Comparison of ENCODE assay signal across 11 cellular contexts in genomic region chr4:158811216-158811540, GRCh38. TPM values are rescaled to one million over a fixed set of nuclear protein-coding genes. Genes with fewer than 3 reads are reported as not detected.
DNase-seq lines count a peak whose midpoint lies in the region; ATAC-seq and TF ChIP-seq lines count a peak whose summit lies in the region.
"Had no signal": no experiment of that assay in that cellular context is flagged by ENCODE, and none has a peak within 500 bp of the region (broad histone marks: within the 10 kb centered on the region; RNA-seq: fewer than 3 reads in every experiment).

No MANE protein-coding gene starts in this region.

- CTCF ChIA-PET in mammary epithelial cell (lab: Charles Lee; ENCODE audit: low non-redundant PET), result no interaction called here

- H3K4me1 ChIP-seq in mammary epithelial cell (ENCODE audit: insufficient read depth, low read length) (peaks cover 33% of the 10 kb centered on the region), mesodermal cell (ENCODE audit: control insufficient read depth, insufficient read depth, low read length, poor library complexity, severe bottlenecking) (peaks cover 39% of the 10 kb centered on the region), uterus (peaks cover 5 to 13% of the 10 kb centered on the region in 2 donors), mucosa of descending colon (ENCODE audit: low read depth) (peaks cover 52% of the 10 kb centered on the region)

- peak overlapping the region; percentile 79 for H3K4me3 Mint-ChIP-seq in activated naive CD8-positive, alpha-beta T cell
- no peak overlapping the region for H3K4me3 Mint-ChIP-seq in activated naive CD8-positive, alpha-beta T cell treated with anti-CD3 and anti-CD28 coated beads for 36 hours
- H3K4me3 Mint-ChIP-seq: B cell had no signal

- H3K9ac ChIP-seq in mammary epithelial cell (ENCODE audit: insufficient read depth, low read length), result no peak overlapping the region

- H3K36me3 Mint-ChIP-seq in activated naive CD8-positive, alpha-beta T cell, result peaks cover 7% of the 10 kb centered on the region
- peaks cover 16% of the 10 kb centered on the region for H3K36me3 Mint-ChIP-seq in activated naive CD8-positive, alpha-beta T cell treated with anti-CD3 and anti-CD28 coated beads for 36 hours

- H3K27me3 ChIP-seq in mammary epithelial cell (ENCODE audit: insufficient read depth, low read length) (no peaks in the 10 kb centered on the region), uterus (no peaks in the 10 kb centered on the region)

- no peaks in the 10 kb centered on the region for H3K9me3 Mint-ChIP-seq in activated naive CD8-positive, alpha-beta T cell (ENCODE audit: low read depth)
- H3K9me3 Mint-ChIP-seq in activated naive CD8-positive, alpha-beta T cell treated with anti-CD3 and anti-CD28 coated beads for 36 hours, result no peaks in the 10 kb centered on the region

- intact Hi-C loops in mammary epithelial cell (cut with micrococcal nuclease), result loop anchor here (2.0 kb wide), 1 partner anchor 42 kb away; the partner anchor contains the start of gene FNIP2
- intact Hi-C loops in uterus (cut with DNase I; ENCODE audit: low total_unique reads), result no loop called here
- intact Hi-C loops in mucosa of descending colon (cut with DNase I, micrococcal nuclease), result no loop called here

- H3K9me3 ChIP-seq in mammary epithelial cell (replicated peaks; ENCODE audit: insufficient read depth, low read length) (no peaks in the 10 kb centered on the region), mesodermal cell (ENCODE audit: control insufficient read depth, low read length) (no peaks in the 10 kb centered on the region), uterus (no peaks in the 10 kb centered on the region), mucosa of descending colon (no peaks in the 10 kb centered on the region)

- dilution Hi-C loops in mammary epithelial cell (cut with HindIII; ENCODE audit: low sequenced_read_pairs), result no loop called here

- peaks cover 46% of the 10 kb centered on the region for H3K4me1 Mint-ChIP-seq in activated naive CD8-positive, alpha-beta T cell (ENCODE audit: low read depth)
- H3K4me1 Mint-ChIP-seq in activated naive CD8-positive, alpha-beta T cell treated with anti-CD3 and anti-CD28 coated beads for 36 hours, result peaks cover 39% of the 10 kb centered on the region

- H3K27ac ChIP-seq in mammary epithelial cell (ENCODE audit: insufficient read depth, low read depth, low read length), result peak overlapping the region; percentile 20
- H3K27ac ChIP-seq in mesodermal cell (ENCODE audit: low read depth, low read length, severe bottlenecking), result peak overlapping the region; percentile 78
- peak overlapping the region; percentile 62 to 78 for H3K27ac ChIP-seq in uterus

- H3K4me2 ChIP-seq in mammary epithelial cell (ENCODE audit: insufficient read depth, low read depth, low read length), result no peak overlapping the region

- TF ChIP-seq POLR2A in uterus (IDR thresholded peaks at IDR 0.05), result no peak

- no peak overlapping the region for H2AFZ ChIP-seq in mammary epithelial cell (ENCODE audit: low read depth, low read length)

- TF ChIP-seq CTCF in mammary epithelial cell (conservative IDR thresholded peaks at IDR 0.05 in 1 of 2, IDR thresholded peaks at IDR 0.05 in 1 of 2; ENCODE audit: extremely low read depth in 1 of 2, insufficient read depth in 1 of 2, low read depth in 1 of 2, low read length in 2 of 2) (no peak), uterus (IDR thresholded peaks at IDR 0.05) (no peak), mucosa of descending colon (IDR thresholded peaks at IDR 0.05) (no peak)

- BruUV-seq in mammary epithelial cell (replicated peaks; lab: Mats Ljungman, UMichigan), result no TSS peak

- in situ Hi-C loops in mammary epithelial cell (cut with MboI; ENCODE audit: low sequenced_read_pairs in 2 of 2), result no loop called here

- DNase-seq in activated naive CD8-positive, alpha-beta T cell treated with anti-CD3 and anti-CD28 coated beads for 36 hours, result no peak
- DNase-seq in mammary epithelial cell, result no peak
- no peak for DNase-seq in uterus
- DNase-seq in NCI-H2107 treated with DMSO at 0.1 percent for 48 hours (lab: John Stamatoyannopoulos, UW; ENCODE audit: unreplicated experiment), result no peak
- DNase-seq in mucosa of descending colon, result no peak
- DNase-seq: NCI-H1930, SHP77 treated with DMSO at 0.1 percent for 48 hours had no signal

- H3K4me3 ChIP-seq in mammary epithelial cell (replicated peaks in 1 of 3; ENCODE audit: insufficient read depth in 1 of 3, low read depth in 2 of 3, low read length in 3 of 3), result no peak overlapping the region
- no peak overlapping the region for H3K4me3 ChIP-seq in mesodermal cell (ENCODE audit: extremely low read depth, insufficient read depth, low read length, poor library complexity, severe bottlenecking)
- no peak overlapping the region for H3K4me3 ChIP-seq in uterus
- H3K4me3 ChIP-seq in mucosa of descending colon, result no peak overlapping the region

- ATAC-seq in HG02623 (IDR thresholded peaks at IDR 0.05; ENCODE audit: unreplicated experiment) (no peak), mucosa of descending colon (no peak)

- peak overlapping the region; percentile 34 for H3K27ac Mint-ChIP-seq in activated naive CD8-positive, alpha-beta T cell
- no peak overlapping the region for H3K27ac Mint-ChIP-seq in activated naive CD8-positive, alpha-beta T cell treated with anti-CD3 and anti-CD28 coated beads for 36 hours
- H3K27ac Mint-ChIP-seq: B cell had no signal

- H3K36me3 ChIP-seq in mammary epithelial cell (ENCODE audit: insufficient read depth, low read length) (no peaks in the 10 kb centered on the region), mesodermal cell (ENCODE audit: control insufficient read depth, insufficient read depth, low read length) (no peaks in the 10 kb centered on the region), uterus (no peaks in the 10 kb centered on the region), mucosa of descending colon (ENCODE audit: low read depth) (no peaks in the 10 kb centered on the region)

- H3K79me2 ChIP-seq in mammary epithelial cell (ENCODE audit: insufficient read depth, low read length), result peaks cover 39% of the 10 kb centered on the region

- no peaks in the 10 kb centered on the region for H3K27me3 Mint-ChIP-seq in activated naive CD8-positive, alpha-beta T cell
- no peaks in the 10 kb centered on the region for H3K27me3 Mint-ChIP-seq in activated naive CD8-positive, alpha-beta T cell treated with anti-CD3 and anti-CD28 coated beads for 36 hours

- no peaks in the 10 kb centered on the region for H4K20me1 ChIP-seq in mammary epithelial cell (ENCODE audit: insufficient read depth, low read length)

RNA-seq across cellular contexts. Expression of gene FNIP2, which starts 42.4 kb away (rescaled TPM):
- total RNA-seq in activated naive CD8-positive, alpha-beta T cell treated with anti-CD3 and anti-CD28 coated beads for 36 hours, result 10 to 100 TPM; 10.9 to 11.5 TPM
- total RNA-seq in mammary epithelial cell (10 to 100 TPM; 13.0 to 29.5 TPM), uterus (10 to 100 TPM in 3 of 4 donors, 1 to 10 TPM in 1; 8.5 to 61.9 (median 29.6) TPM), mucosa of descending colon (10 to 100 TPM; 61.8 to 94.1 (median 73.4) TPM)
- polyA plus RNA-seq in mammary epithelial cell, result 4.9 TPM
- 22.7 TPM for polyA minus RNA-seq in mammary epithelial cell
- 15.5 TPM for polyA plus RNA-seq in mesodermal cell (2013, experiment 1 of 2)
- polyA plus RNA-seq in mesodermal cell (2013, experiment 2 of 2), result 19.4 TPM

Comparison
In these comparisons a context has a peak if more than half of its experiments do, and no peak if none do; other contexts are left out.
1. H3K27ac ChIP-seq: peak in every context shown above with its lines; median percentile 78 in mesodermal cell; 70 in uterus; 20 in mammary epithelial cell.